ENCODE assay signal across 8 cellular contexts in genomic region chr10:49115015-49115795, GRCh38. TPM values are rescaled to one million over a fixed set of nuclear protein-coding genes. Genes with fewer than 3 reads are reported as not detected.
DNase-seq lines count a peak whose midpoint lies in the region; ATAC-seq and TF ChIP-seq lines count a peak whose summit lies in the region.

VSTM4 (minus strand) TSS chr10:49115522; CDS start chr10:49115485, 37 bp downstream.

- no peak within 1 kb of the TSS for H3K27ac Mint-ChIP-seq in activated T-cell treated with anti-CD3 and anti-CD28 coated beads, Interleukin-2, amount 50 U/mL, for 24 hours
- no peak within 1 kb of the TSS for H3K27ac Mint-ChIP-seq in progenitor cell of endocrine pancreas

- no peaks in the 10 kb centered on the region for H3K36me3 Mint-ChIP-seq in activated T-cell treated with anti-CD3 and anti-CD28 coated beads, Interleukin-2, amount 50 U/mL, for 24 hours (ENCODE audit: low read depth)
- no peaks in the 10 kb centered on the region for H3K36me3 Mint-ChIP-seq in progenitor cell of endocrine pancreas (ENCODE audit: insufficient read depth)

- peaks cover 57% of the 10 kb centered on the region for H3K27me3 Mint-ChIP-seq in activated T-cell treated with anti-CD3 and anti-CD28 coated beads, Interleukin-2, amount 50 U/mL, for 24 hours
- peaks cover 59% of the 10 kb centered on the region for H3K27me3 Mint-ChIP-seq in progenitor cell of endocrine pancreas

- peak within 1 kb of the TSS; percentile 39 for H3K4me3 Mint-ChIP-seq in activated T-cell treated with anti-CD3 and anti-CD28 coated beads, Interleukin-2, amount 50 U/mL, for 24 hours
- H3K4me3 Mint-ChIP-seq in progenitor cell of endocrine pancreas (ENCODE audit: low read depth) = peak within 1 kb of the TSS; percentile 76

- TF ChIP-seq CTCF in right atrium auricular region (IDR thresholded peaks at IDR 0.05) (peak in 1 of 2 donors; percentile 37), progenitor cell of endocrine pancreas (IDR thresholded peaks at IDR 0.05; ENCODE audit: unreplicated experiment) (peak; percentile 16)

- peak within 1 kb of the TSS; percentile 86 for H3K27ac ChIP-seq in right atrium auricular region

- H3K36me3 ChIP-seq in adipocyte (ENCODE audit: control insufficient read depth, insufficient read depth, low read length, severe bottlenecking) (no peaks in the 10 kb centered on the region), right atrium auricular region (no peaks in the 10 kb centered on the region)

- H3K9me3 ChIP-seq in adipocyte (ENCODE audit: control insufficient read depth, low read length) = no peaks in the 10 kb centered on the region
- no peaks in the 10 kb centered on the region for H3K9me3 ChIP-seq in right atrium auricular region

- ATAC-seq in GM19395 (IDR thresholded peaks at IDR 0.05; ENCODE audit: unreplicated experiment) = no peak

- H3K9me3 Mint-ChIP-seq in activated T-cell treated with anti-CD3 and anti-CD28 coated beads, Interleukin-2, amount 50 U/mL, for 24 hours = no peaks in the 10 kb centered on the region
- no peaks in the 10 kb centered on the region for H3K9me3 Mint-ChIP-seq in progenitor cell of endocrine pancreas (ENCODE audit: low read depth)

- H3K4me3 ChIP-seq in adipocyte (ENCODE audit: low read length) = peak within 1 kb of the TSS; percentile 91
- peak within 1 kb of the TSS; percentile 55 to 72 for H3K4me3 ChIP-seq in right atrium auricular region

- H3K27me3 ChIP-seq in adipocyte (replicated peaks; ENCODE audit: control insufficient read depth, insufficient read depth, low read length) = no peaks in the 10 kb centered on the region
- H3K27me3 ChIP-seq in right atrium auricular region = no peaks in the 10 kb centered on the region

- H3K4me1 ChIP-seq in adipocyte (ENCODE audit: control insufficient read depth, insufficient read depth, low read length) = peaks cover 46% of the 10 kb centered on the region
- peaks cover 0 to 45% of the 10 kb centered on the region in 2 donors for H3K4me1 ChIP-seq in right atrium auricular region

- DNase-seq in activated T-cell treated with anti-CD3 and anti-CD28 coated beads, Interleukin-2, amount 50 U/mL, for 24 hours = no peak
- DNase-seq in activated T-cell treated with anti-CD3 and anti-CD28 coated beads, Interleukin-2, amount 50 U/mL, for 1 hour = no peak
- DNase-seq in adipocyte (ENCODE audit: low read depth) (peak; percentile 79), right atrium auricular region (ENCODE audit: low spot score) (peak; percentile 61), progenitor cell of endocrine pancreas (ENCODE audit: low spot score, unreplicated experiment) (peak; percentile 22), 8988T (no peak), NCI-H1694 treated with DMSO at 0.1 percent for 48 hours (lab: John Stamatoyannopoulos, UW) (no peak)

- peak within 1 kb of the TSS; percentile 91 for H3K9ac ChIP-seq in adipocyte (ENCODE audit: low read length)

- H3K4me1 Mint-ChIP-seq in activated T-cell treated with anti-CD3 and anti-CD28 coated beads, Interleukin-2, amount 50 U/mL, for 24 hours (ENCODE audit: low read depth) = peaks cover 3% of the 10 kb centered on the region
- peaks cover 2% of the 10 kb centered on the region for H3K4me1 Mint-ChIP-seq in progenitor cell of endocrine pancreas (ENCODE audit: low read depth)

RNA-seq across cellular contexts. Expression of gene VSTM4, which starts in this region (rescaled TPM):
- 10 to 100 TPM; 17.6 to 22.7 TPM for total RNA-seq in right atrium auricular region
- total RNA-seq in progenitor cell of endocrine pancreas = 0.22 and 0.40 TPM in 2 replicates

Comparison
In these comparisons a context has a peak if more than half of its experiments do, and no peak if none do; other contexts are left out.
1. RNA of gene VSTM4 (total RNA-seq): 17.6 to 22.7 TPM in right atrium auricular region; 0.22 to 0.40 TPM in progenitor cell of endocrine pancreas; every median in the first group is over 10 times any median in the second.
2. Peak in DNase-seq in progenitor cell of endocrine pancreas; RNA of the gene not detected or under 1 TPM.
3. DNase-seq: peak in adipocyte (single experiment) and right atrium auricular region (single experiment); none in activated T-cell treated with anti-CD3 and anti-CD28 coated beads, Interleukin-2, amount 50 U/mL, for 24 hours (single experiment), activated T-cell treated with anti-CD3 and anti-CD28 coated beads, Interleukin-2, amount 50 U/mL, for 1 hour (single experiment), 8988T (single experiment) and NCI-H1694 treated with DMSO at 0.1 percent for 48 hours (single experiment).